21 cellular contexts compared by ENCODE assay signal in genomic region chr20:38979842-38980241, GRCh38.
"Had no signal": no experiment of that assay in that cellular context is flagged by ENCODE, and none has a peak within 500 bp of the region (broad histone marks: within the 10 kb centered on the region; RNA-seq: fewer than 3 reads in every experiment).

No MANE protein-coding gene starts in this region.

- H3K27ac ChIP-seq: breast epithelium, lower lobe of right lung, right lobe of liver, skin epidermis, upper lobe of left lung, vagina had no signal

- H3K9me3 ChIP-seq: breast epithelium, lower lobe of right lung, right lobe of liver, upper lobe of left lung, vagina had no signal

- H3K4me3 ChIP-seq: breast epithelium, lower lobe of right lung, right lobe of liver, skin epidermis, upper lobe of left lung, vagina had no signal

- H3K36me3 ChIP-seq: breast epithelium had no signal

- H3K27me3 ChIP-seq: breast epithelium, right lobe of liver, upper lobe of left lung, vagina had no signal

- H3K4me1 ChIP-seq: breast epithelium, lower lobe of right lung had no signal

- DNase-seq: activated B cell treated with CpG ODN at 0.5 μM for 24 hours; activated CD4-positive, alpha-beta T cell treated with anti-CD3 and anti-CD28 coated beads, Interleukin-2, amount 50 U/mL, for 4 hours; activated naive CD4-positive, alpha-beta T cell; activated T-cell treated with anti-CD3 and anti-CD28 coated beads for 4 hours; activated T-cell treated with anti-CD3 and anti-CD28 coated beads, Interleukin-2, amount 50 U/mL, for 72 hours; effector CD4-positive, alpha-beta T cell; hypothalamus; immature natural killer cell; kidney; lower lobe of right lung; mesenchymal stem cell; posterior cingulate gyrus; right lobe of liver; stimulated activated CD4-positive, alpha-beta T cell treated with anti-CD3 and anti-CD28 coated beads, Interleukin-12 subunit alpha, Interleukin-12 subunit beta, amount 100 ng/mL, for 4 hours; stimulated activated CD4-positive, alpha-beta T cell treated with anti-CD3 and anti-CD28 coated beads, Interleukin-4, amount 100 ng/mL, for 1 hour; substantia nigra; T-helper 1 cell; upper lobe of left lung had no signal
